16 cellular contexts compared by ENCODE assay signal in the genomic region with DNA sequence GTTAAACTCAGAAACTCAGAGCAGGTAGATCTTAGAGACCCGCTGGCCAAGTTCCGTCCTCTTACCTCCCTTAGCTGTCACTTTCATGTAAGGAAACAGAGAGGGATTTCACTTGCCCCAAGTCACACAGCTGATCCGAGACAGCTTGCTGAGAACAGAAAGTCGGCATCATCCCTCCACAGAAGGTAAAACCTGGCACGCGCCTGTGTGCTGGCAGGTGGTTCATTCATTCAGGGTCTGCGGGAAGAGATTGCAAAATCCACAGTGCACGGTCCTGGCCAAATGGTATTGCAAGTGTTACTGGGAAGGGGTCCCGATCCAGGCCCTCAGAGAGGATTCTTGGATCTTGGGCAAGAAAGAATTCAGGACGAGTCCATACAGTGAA. TPM values are rescaled to one million over a fixed set of nuclear protein-coding genes. Genes with fewer than 3 reads are reported as not detected.
DNase-seq lines count a peak whose midpoint lies in the region; ATAC-seq and TF ChIP-seq lines count a peak whose summit lies in the region.
"Had no signal": no experiment of that assay in that cellular context is flagged by ENCODE, and none has a peak within 500 bp of the region (broad histone marks: within the 10 kb centered on the region; RNA-seq: fewer than 3 reads in every experiment).

No MANE protein-coding gene starts in this region.

- TF ChIP-seq CTCF in endodermal cell (conservative IDR thresholded peaks at IDR 0.05): no peak

- ATAC-seq in stimulated activated memory B cell treated with anti-CD40 and anti-IgM and Interleukin-4, amounts not matched to agents 10 μg/mL and 1 μg/mL and 100 μg/mL, for 72 hours: no peak
- ATAC-seq in HG02642 (IDR thresholded peaks at IDR 0.05; ENCODE audit: poor library complexity, unreplicated experiment): no peak

- no peak for DNase-seq in activated naive CD8-positive, alpha-beta T cell treated with anti-CD3 and anti-CD28 coated beads for 36 hours
- DNase-seq in endodermal cell: no peak
- DNase-seq in DMS79 (lab: John Stamatoyannopoulos, UW): no peak
- no peak for DNase-seq in SK-N-DZ (ENCODE audit: low spot score)
- DNase-seq: activated CD8-positive, alpha-beta memory T cell treated with anti-CD3 and anti-CD28 coated beads, Interleukin-2, amount 50 U/mL, for 48 hours; anterior cingulate cortex; mesendoderm; NCI-H1092; SHP77 treated with DMSO at 0.1 percent for 48 hours; stimulated activated CD4-positive, alpha-beta T cell treated with anti-CD3 and anti-CD28 coated beads, Interleukin-15, amount 100 ng/mL, for 24 hours; testis had no signal

- H3K27me3 ChIP-seq in endodermal cell (ENCODE audit: control insufficient read depth, insufficient read depth, low read length, poor library complexity, severe bottlenecking): peaks cover 30% of the 10 kb centered on the region
- H3K27me3 ChIP-seq: dorsolateral prefrontal cortex, testis had no signal

- no peaks in the 10 kb centered on the region for H3K27me3 Mint-ChIP-seq in activated naive CD8-positive, alpha-beta T cell
- no peaks in the 10 kb centered on the region for H3K27me3 Mint-ChIP-seq in activated naive CD8-positive, alpha-beta T cell treated with anti-CD3 and anti-CD28 coated beads for 36 hours
- H3K27me3 Mint-ChIP-seq in IgD-negative memory B cell (peaks cover 9% of the 10 kb centered on the region), endodermal cell (ENCODE audit: insufficient read depth) (peaks cover 40% of the 10 kb centered on the region)
- H3K27me3 Mint-ChIP-seq in stimulated activated memory B cell treated with anti-CD40 and anti-IgM and Interleukin-4, amounts not matched to agents 10 μg/mL and 1 μg/mL and 100 μg/mL, for 72 hours: peaks cover 16% of the 10 kb centered on the region

- H3K27ac Mint-ChIP-seq in activated naive CD8-positive, alpha-beta T cell: no peak overlapping the region
- H3K27ac Mint-ChIP-seq in activated naive CD8-positive, alpha-beta T cell treated with anti-CD3 and anti-CD28 coated beads for 36 hours: no peak overlapping the region
- H3K27ac Mint-ChIP-seq in IgD-negative memory B cell (peak overlapping the region; percentile 62 to 86 (median 73)), endodermal cell (no peak overlapping the region)
- H3K27ac Mint-ChIP-seq in stimulated activated memory B cell treated with anti-CD40 and anti-IgM and Interleukin-4, amounts not matched to agents 10 μg/mL and 1 μg/mL and 100 μg/mL, for 72 hours: no peak overlapping the region

- no peak overlapping the region for H3K27ac ChIP-seq in endodermal cell (ENCODE audit: low read depth, low read length)

- H3K36me3 Mint-ChIP-seq in activated naive CD8-positive, alpha-beta T cell: no peaks in the 10 kb centered on the region
- H3K36me3 Mint-ChIP-seq in activated naive CD8-positive, alpha-beta T cell treated with anti-CD3 and anti-CD28 coated beads for 36 hours: peaks cover 2% of the 10 kb centered on the region
- H3K36me3 Mint-ChIP-seq in IgD-negative memory B cell (no peaks in the 10 kb centered on the region), endodermal cell (ENCODE audit: low read depth) (no peaks in the 10 kb centered on the region)
- no peaks in the 10 kb centered on the region for H3K36me3 Mint-ChIP-seq in stimulated activated memory B cell treated with anti-CD40 and anti-IgM and Interleukin-4, amounts not matched to agents 10 μg/mL and 1 μg/mL and 100 μg/mL, for 72 hours

- H3K9ac ChIP-seq in endodermal cell (ENCODE audit: extremely low read depth, low read length, poor library complexity, severe bottlenecking): no peak overlapping the region

- no peak overlapping the region for H3K4me3 ChIP-seq in endodermal cell (ENCODE audit: low read length)

- no peaks in the 10 kb centered on the region for H3K4me1 ChIP-seq in endodermal cell (ENCODE audit: control insufficient read depth, insufficient read depth, low read length)

- H3K9me3 ChIP-seq in endodermal cell (ENCODE audit: control insufficient read depth, low read length): no peaks in the 10 kb centered on the region
- H3K9me3 ChIP-seq: testis had no signal

- peaks cover 35% of the 10 kb centered on the region for H3K4me1 Mint-ChIP-seq in activated naive CD8-positive, alpha-beta T cell (ENCODE audit: low read depth)
- peaks cover 17% of the 10 kb centered on the region for H3K4me1 Mint-ChIP-seq in activated naive CD8-positive, alpha-beta T cell treated with anti-CD3 and anti-CD28 coated beads for 36 hours
- peaks cover 3 to 9% (median 5%) of the 10 kb centered on the region in 3 donors for H3K4me1 Mint-ChIP-seq in IgD-negative memory B cell
- H3K4me1 Mint-ChIP-seq in endodermal cell: no peaks in the 10 kb centered on the region
- H3K4me1 Mint-ChIP-seq in stimulated activated memory B cell treated with anti-CD40 and anti-IgM and Interleukin-4, amounts not matched to agents 10 μg/mL and 1 μg/mL and 100 μg/mL, for 72 hours: peaks cover 12% of the 10 kb centered on the region

- 54 to 64% methylated on average over 8 to 10 of the region's 10 CpGs for WGBS in endodermal cell (ENCODE audit: insufficient coverage in 1 of 2, insufficient read length in 1 of 2), 2 experiments

- peak overlapping the region; percentile 70 for H3K4me3 Mint-ChIP-seq in activated naive CD8-positive, alpha-beta T cell
- no peak overlapping the region for H3K4me3 Mint-ChIP-seq in activated naive CD8-positive, alpha-beta T cell treated with anti-CD3 and anti-CD28 coated beads for 36 hours
- peak overlapping the region; percentile 58 to 87 (median 74) for H3K4me3 Mint-ChIP-seq in IgD-negative memory B cell
- peak overlapping the region; percentile 39 for H3K4me3 Mint-ChIP-seq in endodermal cell
- H3K4me3 Mint-ChIP-seq in stimulated activated memory B cell treated with anti-CD40 and anti-IgM and Interleukin-4, amounts not matched to agents 10 μg/mL and 1 μg/mL and 100 μg/mL, for 72 hours: peak overlapping the region; percentile 50

- no peaks in the 10 kb centered on the region for H3K36me3 ChIP-seq in endodermal cell (ENCODE audit: control insufficient read depth, insufficient read depth, low read length)

- no peaks in the 10 kb centered on the region for H3K9me3 Mint-ChIP-seq in activated naive CD8-positive, alpha-beta T cell (ENCODE audit: low read depth)
- H3K9me3 Mint-ChIP-seq in activated naive CD8-positive, alpha-beta T cell treated with anti-CD3 and anti-CD28 coated beads for 36 hours: peaks cover 2% of the 10 kb centered on the region
- H3K9me3 Mint-ChIP-seq in IgD-negative memory B cell: peaks cover 0 to 1% (median 0%) of the 10 kb centered on the region in 3 donors
- no peaks in the 10 kb centered on the region for H3K9me3 Mint-ChIP-seq in endodermal cell
- no peaks in the 10 kb centered on the region for H3K9me3 Mint-ChIP-seq in stimulated activated memory B cell treated with anti-CD40 and anti-IgM and Interleukin-4, amounts not matched to agents 10 μg/mL and 1 μg/mL and 100 μg/mL, for 72 hours

RNA-seq across cellular contexts. Expression of gene RFLNB, which starts 46.3 kb away (rescaled TPM):
- 10 to 100 TPM; 37.3 to 38.4 TPM for total RNA-seq in activated naive CD8-positive, alpha-beta T cell treated with anti-CD3 and anti-CD28 coated beads for 36 hours
- 2.1 TPM for polyA plus RNA-seq in IgD-negative memory B cell
- total RNA-seq in endodermal cell: 10 to 100 TPM in 1 of 2 donors, 1 to 10 TPM in 1; 8.3 to 11.0 TPM
- 6.8 TPM for polyA plus RNA-seq in endodermal cell (2013, experiment 1 of 2)
- 7.6 TPM for polyA plus RNA-seq in endodermal cell (2013, experiment 2 of 2)
- polyA plus RNA-seq in SK-N-DZ (2014; cell fraction: cytosol; rRNA removed): 17.7 and 19.6 TPM in 2 replicates
- 7.2 and 7.6 TPM in 2 replicates for polyA plus RNA-seq in SK-N-DZ (2014; cell fraction: nucleus; rRNA removed)

Comparison
In these comparisons a context has a peak if more than half of its experiments do, and no peak if none do; other contexts are left out.
1. H3K27ac Mint-ChIP-seq: peak in IgD-negative memory B cell (3 of 3); none in activated naive CD8-positive, alpha-beta T cell (single experiment), activated naive CD8-positive, alpha-beta T cell treated with anti-CD3 and anti-CD28 coated beads for 36 hours (single experiment), endodermal cell (single experiment) and stimulated activated memory B cell treated with anti-CD40 and anti-IgM and Interleukin-4, amounts not matched to agents 10 μg/mL and 1 μg/mL and 100 μg/mL, for 72 hours (single experiment).